Comparison of ENCODE assay signal across 9 cellular contexts in the genomic region with DNA sequence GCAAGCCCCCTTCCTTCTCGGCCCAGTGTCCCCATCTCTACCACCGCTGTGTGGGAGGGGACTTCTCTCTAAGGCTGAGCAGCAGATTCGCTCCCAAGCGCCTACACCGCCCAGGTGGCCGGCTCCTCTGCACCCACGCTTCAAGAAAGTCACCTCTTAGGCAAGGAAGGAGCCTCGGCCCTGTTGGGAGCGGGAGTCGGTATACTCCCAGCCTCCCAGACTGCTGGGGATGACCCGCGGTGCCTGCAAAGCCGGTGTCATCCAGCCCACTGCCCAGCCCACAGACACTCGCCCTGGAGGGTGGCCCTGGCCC. TPM values are rescaled to one million over a fixed set of nuclear protein-coding genes. Genes with fewer than 3 reads are reported as not detected.
DNase-seq lines count a peak whose midpoint lies in the region; ATAC-seq and TF ChIP-seq lines count a peak whose summit lies in the region.
"Had no signal": no experiment of that assay in that cellular context is flagged by ENCODE, and none has a peak within 500 bp of the region (broad histone marks: within the 10 kb centered on the region; RNA-seq: fewer than 3 reads in every experiment).

No MANE protein-coding gene starts in this region.

- DNase-seq in NCI-H2171 (lab: John Stamatoyannopoulos, UW), result peak; percentile 12
- DNase-seq in endodermal cell, result no peak
- no peak for DNase-seq in osteoblast (ENCODE audit: insufficient read length, low spot score, missing footprints)
- no peak for DNase-seq in MV-4-11 (lab: John Stamatoyannopoulos, UW)
- DNase-seq in erythroblast (lab: John Stamatoyannopoulos, UW), result no peak

- peaks cover 9% of the 10 kb centered on the region for H3K27me3 Mint-ChIP-seq in endodermal cell (ENCODE audit: insufficient read depth)

- no peak overlapping the region for H3K27ac Mint-ChIP-seq in endodermal cell

- TF ChIP-seq CTCF in endodermal cell (conservative IDR thresholded peaks at IDR 0.05) (no peak), osteoblast (IDR thresholded peaks at IDR 0.05; ENCODE audit: extremely low read depth, low read depth, low read length) (no peak)

- H3K9me3 ChIP-seq in BLaER1 treated with 17β-estradiol and CSF1 and Interleukin-3, amounts not matched to agents 10 nM and 100 nM (replicated peaks in 1 of 11), result no peaks in the 10 kb centered on the region
- H3K9me3 ChIP-seq in endodermal cell (ENCODE audit: control insufficient read depth, low read length), result no peaks in the 10 kb centered on the region
- H3K9me3 ChIP-seq in osteoblast (ENCODE audit: low read depth, low read length), result no peaks in the 10 kb centered on the region

- peaks cover 6 to 20% (median 18%) of the 10 kb centered on the region in 10 experiments; a peak in 19 of 20 replicates for H3K4me1 ChIP-seq in BLaER1 treated with 17β-estradiol and CSF1 and Interleukin-3, amounts not matched to agents 10 nM and 100 nM
- no peaks in the 10 kb centered on the region for H3K4me1 ChIP-seq in endodermal cell (ENCODE audit: control insufficient read depth, insufficient read depth, low read length)
- no peaks in the 10 kb centered on the region for H3K4me1 ChIP-seq in osteoblast (ENCODE audit: insufficient read depth, low read length)

- no peaks in the 10 kb centered on the region for H3K36me3 ChIP-seq in BLaER1 treated with 17β-estradiol and CSF1 and Interleukin-3, amounts not matched to agents 10 nM and 100 nM
- no peaks in the 10 kb centered on the region for H3K36me3 ChIP-seq in endodermal cell (ENCODE audit: control insufficient read depth, insufficient read depth, low read length)
- H3K36me3 ChIP-seq in osteoblast (ENCODE audit: insufficient read depth, low read length), result no peaks in the 10 kb centered on the region

- H4K20me1 ChIP-seq in BLaER1 treated with 17β-estradiol and CSF1 and Interleukin-3, amounts not matched to agents 10 nM and 100 nM, result peaks cover 0 to 9% (median 0%) of the 10 kb centered on the region in 11 experiments; a peak in 2 of 22 replicates
- H4K20me1 ChIP-seq in osteoblast (ENCODE audit: insufficient read depth, low read length), result no peaks in the 10 kb centered on the region

- no peak overlapping the region for H2AFZ ChIP-seq in osteoblast (ENCODE audit: low read length)

- H3K4me3 ChIP-seq in BLaER1 treated with 17β-estradiol and CSF1 and Interleukin-3, amounts not matched to agents 10 nM and 100 nM, result peak overlapping the region; percentile 58 to 74 (median 63)
- H3K4me3 ChIP-seq in endodermal cell (ENCODE audit: low read length) (peak overlapping the region; percentile 65), osteoblast (ENCODE audit: insufficient read depth, low read length) (no peak overlapping the region)

- H3K79me2 ChIP-seq in osteoblast (ENCODE audit: insufficient read depth, low read length), result no peaks in the 10 kb centered on the region

- TF ChIP-seq POLR2A in erythroblast (IDR thresholded peaks at IDR 0.05; ENCODE audit: low read length), result no peak

- H3K4me1 Mint-ChIP-seq in endodermal cell, result no peaks in the 10 kb centered on the region

- H3K4me2 ChIP-seq in BLaER1 treated with 17β-estradiol and CSF1 and Interleukin-3, amounts not matched to agents 10 nM and 100 nM, result peak overlapping the region; percentile 83 to 98 (median 91)
- H3K4me2 ChIP-seq in osteoblast (ENCODE audit: insufficient read depth, low read length), result peak overlapping the region; percentile 61

- ATAC-seq in GM18907 (IDR thresholded peaks at IDR 0.05; ENCODE audit: unreplicated experiment) (no peak), GM18858 (IDR thresholded peaks at IDR 0.05; ENCODE audit: unreplicated experiment) (no peak)

- peaks cover 0 to 8% (median 0%) of the 10 kb centered on the region in 11 experiments; a peak in 3 of 22 replicates for H3K27me3 ChIP-seq in BLaER1 treated with 17β-estradiol and CSF1 and Interleukin-3, amounts not matched to agents 10 nM and 100 nM
- H3K27me3 ChIP-seq in endodermal cell (ENCODE audit: control insufficient read depth, insufficient read depth, low read length, poor library complexity, severe bottlenecking), result peaks cover 11% of the 10 kb centered on the region
- peaks cover 13% of the 10 kb centered on the region for H3K27me3 ChIP-seq in osteoblast (ENCODE audit: insufficient read depth, low read length)

- H3K36me3 Mint-ChIP-seq in endodermal cell (ENCODE audit: low read depth), result no peaks in the 10 kb centered on the region

- peak overlapping the region in 4 of 11 experiments; percentile 29 to 54 (median 44); a peak in 5 of 22 replicates for H3K27ac ChIP-seq in BLaER1 treated with 17β-estradiol and CSF1 and Interleukin-3, amounts not matched to agents 10 nM and 100 nM
- H3K27ac ChIP-seq in endodermal cell (ENCODE audit: low read depth, low read length) (no peak overlapping the region), osteoblast (ENCODE audit: low read depth, low read length) (no peak overlapping the region)

- peak overlapping the region; percentile 60 for H3K4me3 Mint-ChIP-seq in endodermal cell

- WGBS in endodermal cell (ENCODE audit: insufficient coverage in 1 of 2, insufficient read length in 1 of 2), 2 experiments, result 0 to 24% methylated on average over 1 to 14 of the region's 14 CpGs

- H3K9me3 Mint-ChIP-seq in endodermal cell, result no peaks in the 10 kb centered on the region

- H3K9ac ChIP-seq in BLaER1 treated with 17β-estradiol and CSF1 and Interleukin-3, amounts not matched to agents 10 nM and 100 nM, result peak overlapping the region; percentile 61 to 76 (median 74)
- H3K9ac ChIP-seq in endodermal cell (ENCODE audit: extremely low read depth, low read length, poor library complexity, severe bottlenecking), result no peak overlapping the region

RNA-seq across cellular contexts. Expression of gene CHRNB4, which starts 0.5 kb away (rescaled TPM):
- total RNA-seq in endodermal cell, result under 1 TPM; 0.22 to 0.70 TPM
- 6.2 TPM for polyA plus RNA-seq in endodermal cell (2013, experiment 1 of 2)
- polyA plus RNA-seq in endodermal cell (2013, experiment 2 of 2), result 6.3 TPM
- total RNA-seq in osteoblast, result not detected in 2 replicates

RNA-seq across cellular contexts. Expression of gene CHRNA3, which starts 19.7 kb away (rescaled TPM):
- total RNA-seq in endodermal cell (1 to 10 TPM; 1.6 to 3.7 TPM), osteoblast (not detected in 2 replicates)
- polyA plus RNA-seq in endodermal cell (2013, experiment 1 of 2), result 9.0 TPM
- 8.4 TPM for polyA plus RNA-seq in endodermal cell (2013, experiment 2 of 2)
- total RNA-seq: NCI-H460 had no signal
